In genomic region chr3:144052275-144052674, GRCh38 we compare ENCODE assay signal across 19 cellular contexts.
"Had no signal": no experiment of that assay in that cellular context is flagged by ENCODE, and none has a peak within 500 bp of the region (broad histone marks: within the 10 kb centered on the region; RNA-seq: fewer than 3 reads in every experiment).

No MANE protein-coding gene starts in this region.

- H3K27ac ChIP-seq: esophagus squamous epithelium, heart right ventricle, neutrophil, psoas muscle, right lobe of liver, spleen, testis, transverse colon had no signal

- H3K9me3 ChIP-seq: esophagus squamous epithelium, heart right ventricle, neutrophil, psoas muscle, right lobe of liver, spleen, testis, transverse colon had no signal

- H3K4me3 ChIP-seq: esophagus squamous epithelium, heart right ventricle, psoas muscle, right lobe of liver, spleen, testis, transverse colon had no signal

- ATAC-seq: heart right ventricle; naive thymus-derived CD8-positive, alpha-beta T cell; psoas muscle; right lobe of liver; stimulated activated memory B cell treated with anti-CD40 and anti-IgM and Interleukin-4, amounts not matched to agents 10 μg/mL and 1 μg/mL and 100 μg/mL, for 72 hours had no signal

- H3K4me1 ChIP-seq: heart right ventricle, psoas muscle, spleen, testis, transverse colon had no signal

- H3K36me3 ChIP-seq: esophagus squamous epithelium, heart right ventricle, neutrophil, right lobe of liver, spleen, transverse colon had no signal

- H3K27me3 ChIP-seq: esophagus squamous epithelium, heart right ventricle, neutrophil, right lobe of liver, spleen, testis, transverse colon had no signal

- DNase-seq: esophagus squamous epithelium; heart right ventricle; hypothalamus; kidney glomerular epithelial cell; mammary epithelial cell; naive thymus-derived CD8-positive, alpha-beta T cell; psoas muscle; retina; right lobe of liver; spleen; stimulated activated CD4-positive, alpha-beta T cell treated with anti-CD3 and anti-CD28 coated beads, Interleukin-15, amount 100 ng/mL, for 24 hours; stimulated activated CD4-positive, alpha-beta T cell treated with anti-CD3 and anti-CD28 coated beads, Interleukin-1b, Interleukin-23, amount 100 ng/mL, for 48 hours; stimulated activated CD4-positive, alpha-beta T cell treated with anti-CD3 and anti-CD28 coated beads, Interleukin-4, amount 100 ng/mL, for 24 hours; testis; transverse colon had no signal

- FAIRE-seq: colon, islet of Langerhans had no signal
